8 cellular contexts compared by ENCODE assay signal in the genomic region with DNA sequence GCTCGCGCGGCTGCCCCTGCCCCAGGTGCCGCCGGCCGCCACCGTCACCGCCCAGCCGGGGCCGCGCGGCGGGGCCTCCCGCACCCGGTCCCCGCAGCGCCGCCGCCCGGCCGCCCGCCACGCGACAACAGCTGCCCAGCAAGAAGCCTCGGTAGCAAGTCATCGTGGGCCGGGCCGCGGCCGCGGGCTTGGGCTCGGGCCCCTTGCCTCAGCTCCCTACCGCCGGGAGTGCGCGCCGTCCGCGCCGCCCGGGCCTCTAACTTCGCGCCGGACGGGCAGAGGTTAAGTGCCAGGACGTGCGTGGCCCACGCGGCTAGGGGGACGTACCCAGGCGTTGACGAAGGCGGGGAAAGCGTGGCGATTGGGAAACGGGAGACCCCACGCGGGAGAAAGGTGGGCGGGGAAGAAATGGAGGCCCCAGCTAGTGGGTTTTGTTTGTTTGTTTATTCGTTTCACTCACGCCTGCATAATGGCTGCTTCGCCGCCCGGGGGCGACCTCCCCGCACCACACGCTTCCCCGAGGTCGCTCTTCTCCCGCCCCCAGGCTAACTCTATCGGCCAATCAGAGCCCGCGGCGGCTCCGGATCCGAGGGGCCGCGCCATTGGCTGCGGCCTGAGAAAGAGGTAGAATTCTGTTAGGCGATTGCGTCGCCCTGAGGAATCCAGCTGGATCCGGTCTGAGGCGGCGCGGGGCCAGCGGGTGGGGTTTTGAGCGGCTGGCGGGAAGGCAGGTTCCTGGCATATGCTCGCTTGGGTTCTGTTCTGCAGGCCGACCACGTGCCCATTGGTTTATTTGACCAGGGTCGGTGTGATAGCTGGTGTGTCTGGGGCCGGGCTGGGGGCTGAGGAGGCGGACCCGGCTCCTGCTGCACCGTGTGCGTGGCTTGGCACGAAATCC. TPM values are rescaled to one million over a fixed set of nuclear protein-coding genes. Genes with fewer than 3 reads are reported as not detected.
DNase-seq lines count a peak whose midpoint lies in the region; ATAC-seq and TF ChIP-seq lines count a peak whose summit lies in the region.

A gene with protein sequence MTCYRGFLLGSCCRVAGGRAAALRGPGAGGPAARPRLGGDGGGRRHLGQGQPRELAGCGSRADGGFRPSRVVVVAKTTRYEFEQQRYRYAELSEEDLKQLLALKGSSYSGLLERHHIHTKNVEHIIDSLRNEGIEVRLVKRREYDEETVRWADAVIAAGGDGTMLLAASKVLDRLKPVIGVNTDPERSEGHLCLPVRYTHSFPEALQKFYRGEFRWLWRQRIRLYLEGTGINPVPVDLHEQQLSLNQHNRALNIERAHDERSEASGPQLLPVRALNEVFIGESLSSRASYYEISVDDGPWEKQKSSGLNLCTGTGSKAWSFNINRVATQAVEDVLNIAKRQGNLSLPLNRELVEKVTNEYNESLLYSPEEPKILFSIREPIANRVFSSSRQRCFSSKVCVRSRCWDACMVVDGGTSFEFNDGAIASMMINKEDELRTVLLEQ (minus strand): TSS at position 290 of the 898 bp plus-strand sequence. CDS start 127 bp downstream, at position 163.

- intact Hi-C loops in left ventricle myocardium superior (cut with micrococcal nuclease), result no loop called here
- intact Hi-C loops in prostate gland (cut with DNase I), result loop anchor here (2.0 to 5.0 kb wide), 3 partner anchors 63 to 155 kb away; a partner anchor contains a TSS

- peak; percentile 89 for TF ChIP-seq POLR2A in prostate gland (IDR thresholded peaks at IDR 0.05)

- H3K27ac ChIP-seq in angular gyrus (ENCODE audit: low read depth, low read length) (peak within 1 kb of the TSS; percentile 93), prostate gland (peak within 1 kb of the TSS; percentile 96 to 98), urinary bladder (ENCODE audit: low read depth) (peak within 1 kb of the TSS; percentile 99)

- H3K9me3 ChIP-seq in prostate gland, result no peaks in the 10 kb centered on the region

- DNase-seq in NCI-H187 (lab: John Stamatoyannopoulos, UW) (peak; percentile 70 to 84), T-helper 2 cell (peak; percentile 84 to 97 (median 89)), left ventricle myocardium superior (peak; percentile 96), prostate gland (ENCODE audit: low spot score) (peak; percentile 95)

- peak in 3 of 4 experiments; percentile 69 to 85 (median 78) for TF ChIP-seq CTCF in prostate gland (IDR thresholded peaks at IDR 0.05)

- WGBS in prostate gland, result under 1% methylated on average over 45 of the region's 99 CpGs
- under 1% methylated on average over 99 of the region's 99 CpGs for WGBS in urinary bladder

- H3K4me1 ChIP-seq in prostate gland (replicated peaks), result peaks cover 6% of the 10 kb centered on the region
- peaks cover 3% of the 10 kb centered on the region for H3K4me1 ChIP-seq in urinary bladder (ENCODE audit: insufficient read depth)

- H3K36me3 ChIP-seq in prostate gland, result no peaks in the 10 kb centered on the region
- no peaks in the 10 kb centered on the region for H3K36me3 ChIP-seq in urinary bladder (ENCODE audit: insufficient read depth)

- H3K4me3 ChIP-seq in prostate gland, result peak within 1 kb of the TSS; percentile 77 to 81
- peak within 1 kb of the TSS; percentile 93 for H3K4me3 ChIP-seq in urinary bladder (ENCODE audit: low read depth, low read length)

- no peaks in the 10 kb centered on the region for H3K27me3 ChIP-seq in prostate gland (replicated peaks; ENCODE audit: insufficient read depth)

- ATAC-seq in GM18499 (IDR thresholded peaks at IDR 0.05; ENCODE audit: insufficient read depth, unreplicated experiment) (peak; percentile 85), HG02943 (IDR thresholded peaks at IDR 0.05; ENCODE audit: low read depth, unreplicated experiment) (peak; percentile 86), left ventricle myocardium superior (peak; percentile 93)

RNA-seq across cellular contexts. Expression of the gene that starts here (rescaled TPM):
- total RNA-seq in left ventricle myocardium superior (41.3 TPM), prostate gland (10 to 100 TPM; 21.6 to 37.9 TPM), urinary bladder (63.2 TPM)
- polyA plus RNA-seq in urinary bladder, result 54.5 TPM

Comparison
In these comparisons a context has a peak if more than half of its experiments do, and no peak if none do; other contexts are left out.
1. Peak in every context shown above with its lines: DNase-seq, ATAC-seq, H3K4me3 ChIP-seq and H3K27ac ChIP-seq.